In the genomic region with DNA sequence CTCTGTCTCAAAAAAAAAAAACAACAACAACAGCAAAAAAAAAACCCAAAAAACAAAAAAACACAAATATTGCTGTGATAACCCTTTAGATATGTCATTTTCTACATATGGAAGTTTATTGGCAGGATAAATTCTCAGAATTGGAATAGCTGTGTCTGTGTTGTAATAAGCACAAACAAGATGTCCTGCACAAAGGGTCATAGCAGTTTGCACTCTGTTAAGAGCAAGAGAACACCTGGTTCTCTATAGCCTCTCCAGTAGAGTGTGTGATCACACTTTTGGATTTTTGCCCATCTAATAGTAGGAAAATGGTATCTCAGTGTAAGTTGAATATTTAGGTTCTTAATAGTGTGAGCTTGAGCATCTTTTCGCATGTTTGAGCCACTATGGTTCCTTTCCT, we compare ENCODE assay signal across 28 cellular contexts.
"Had no signal": no experiment of that assay in that cellular context is flagged by ENCODE, and none has a peak within 500 bp of the region (broad histone marks: within the 10 kb centered on the region; RNA-seq: fewer than 3 reads in every experiment).

No MANE protein-coding gene starts in this region.

- DNase-seq: activated CD4-positive, alpha-beta memory T cell treated with anti-CD3 and anti-CD28 coated beads, Interleukin-2, amount 10 ng/mL, durations not matched to agents 7 days and 5 days; activated CD4-positive, alpha-beta T cell treated with anti-CD3 and anti-CD28 coated beads for 1 hour; activated CD4-positive, alpha-beta T cell treated with anti-CD3 and anti-CD28 coated beads for 48 hours; activated CD4-positive, CD25-positive, alpha-beta regulatory T cell; activated CD8-positive, alpha-beta memory T cell treated with anti-CD3 and anti-CD28 coated beads for 24 hours; activated CD8-positive, alpha-beta memory T cell treated with anti-CD3 and anti-CD28 coated beads, Interleukin-2, amount 10 ng/mL, durations not matched to agents 7 days and 5 days; activated CD8-positive, alpha-beta memory T cell treated with anti-CD3 and anti-CD28 coated beads, Interleukin-2, amount 50 U/mL, for 48 hours; activated effector memory CD4-positive, alpha-beta T cell treated with Interleukin-2 at 50 U/mL for 16 hours; activated naive CD4-positive, alpha-beta T cell treated with anti-CD3 and anti-CD28 coated beads, Interleukin-2, amount 10 ng/mL, durations not matched to agents 7 days and 5 days; activated naive CD8-positive, alpha-beta T cell treated with anti-CD3 and anti-CD28 coated beads, Interleukin-2, amount 50 U/mL, for 24 hours; activated T-cell treated with anti-CD3 and anti-CD28 coated beads, Interleukin-2, amount 50 U/mL, for 48 hours; anterior cingulate cortex; caudate nucleus; cerebellar nuclear complex; NCI-H1436 treated with DMSO at 0.1 percent for 48 hours; NCI-H187; NCI-H2081 treated with DMSO at 0.1 percent for 48 hours; NCI-H510A treated with DMSO at 0.1 percent for 48 hours; NCI-H526 treated with DMSO at 0.1 percent for 48 hours; NCI-H774; SHP77; SJCRH30; T1000; WERI-Rb-1 had no signal

- H3K27me3 ChIP-seq: SJCRH30 had no signal

- ATAC-seq: activated CD8-positive, alpha-beta memory T cell treated with anti-CD3 and anti-CD28 coated beads, Interleukin-2, amount 10 ng/mL, durations not matched to agents 7 days and 5 days; activated naive CD8-positive, alpha-beta T cell treated with anti-CD3 and anti-CD28 coated beads, Interleukin-2, amount 50 U/mL, for 24 hours; Panc1 had no signal

- H3K36me3 ChIP-seq: SJCRH30, WERI-Rb-1 had no signal

- H3K9me3 ChIP-seq: SJCRH30 had no signal

- H3K4me1 ChIP-seq: SJCRH30 had no signal

- H3K27ac ChIP-seq: SJCRH30, SK-N-MC, WERI-Rb-1 had no signal

- H3K4me3 ChIP-seq: SJCRH30, SK-N-MC had no signal

- FAIRE-seq: bronchial epithelial cell, colon had no signal
